8 cellular contexts compared by ENCODE assay signal in genomic region chr1:183023146-183023600, GRCh38. TPM values are rescaled to one million over a fixed set of nuclear protein-coding genes. Genes with fewer than 3 reads are reported as not detected.
DNase-seq lines count a peak whose midpoint lies in the region; TF ChIP-seq lines count a peak whose summit lies in the region.

LAMC1 (plus strand) TSS chr1:183023420; CDS start chr1:183023717, 297 bp downstream.

- H4K20me1 ChIP-seq in SU-DHL-6 (ENCODE audit: low read depth, low read length) = peaks cover 24% of the 10 kb centered on the region

- H3K9me2 ChIP-seq in SU-DHL-6 (replicated peaks; ENCODE audit: insufficient read depth, low read length) = no peaks in the 10 kb centered on the region

- no peaks in the 10 kb centered on the region for H3K36me3 ChIP-seq in H7 (replicated peaks; ENCODE audit: control insufficient read depth, insufficient read depth, low read length)
- H3K36me3 ChIP-seq in SU-DHL-6 (ENCODE audit: low read length) = peaks cover 6% of the 10 kb centered on the region; the same call in 1 of the 2 replicates

- H3K9me3 ChIP-seq in SU-DHL-6 (ENCODE audit: insufficient read depth, low read length) = no peaks in the 10 kb centered on the region

- TF ChIP-seq CTCF in SU-DHL-6 (IDR thresholded peaks at IDR 0.05; ENCODE audit: insufficient read depth, low read length, poor library complexity, severe bottlenecking) = no peak

- H3K4me2 ChIP-seq in SU-DHL-6 (ENCODE audit: low read depth, low read length, poor library complexity, severe bottlenecking) = peak within 1 kb of the TSS; percentile 82

- H3K27ac ChIP-seq in SU-DHL-6 (ENCODE audit: low read depth, low read length) = peak within 1 kb of the TSS; percentile 53

- H3K9ac ChIP-seq in SU-DHL-6 (ENCODE audit: low read length) = peak within 1 kb of the TSS; percentile 68

- H2AFZ ChIP-seq in SU-DHL-6 (ENCODE audit: low read depth, low read length, severe bottlenecking) = peak within 1 kb of the TSS; percentile 84

- H3K27me3 ChIP-seq in H7 (ENCODE audit: control insufficient read depth, insufficient read depth, low read length) = no peaks in the 10 kb centered on the region
- H3K27me3 ChIP-seq in SU-DHL-6 (ENCODE audit: low read length) = no peaks in the 10 kb centered on the region

- peak within 1 kb of the TSS; percentile 87 for H3K4me3 ChIP-seq in H7 (ENCODE audit: insufficient read depth, low read depth, low read length)
- H3K4me3 ChIP-seq in SU-DHL-6 (ENCODE audit: insufficient read depth, low read length, poor library complexity, severe bottlenecking) = peak within 1 kb of the TSS; percentile 70

- H3K79me2 ChIP-seq in SU-DHL-6 (ENCODE audit: insufficient read depth, low read length) = 0 out of 2 replicates have a peak, but pooled peaks cover 4% of the 10 kb centered on the region

- peak; percentile 48 for DNase-seq in SIG-M5 treated with dmso at 0.1 percent for 504 hours (lab: John Stamatoyannopoulos, UW; ENCODE audit: unreplicated experiment)
- DNase-seq in SIG-M5 (lab: John Stamatoyannopoulos, UW) = no peak
- DNase-seq in H7 = peak; percentile 97
- DNase-seq in Kasumi-1 (lab: John Stamatoyannopoulos, UW) = peak; percentile 28 to 29
- DNase-seq in cortex of kidney (lab: John Stamatoyannopoulos, UW) = peak; percentile 14
- peak; percentile 90 for DNase-seq in kidney tubule cell (ENCODE audit: low spot score)
- peak; percentile 13 for DNase-seq in stimulated activated CD4-positive, alpha-beta T cell treated with anti-CD3 and anti-CD28 coated beads, Interleukin-4, amount 100 ng/mL, for 1 hour

- peaks cover 22% of the 10 kb centered on the region; the same call in 1 of the 2 replicates for H3F3A ChIP-seq in SU-DHL-6 (ENCODE audit: insufficient read depth)

RNA-seq across cellular contexts. Expression of gene LAMC1, which starts in this region (rescaled TPM):
- 116 and 163 TPM in 2 replicates for total RNA-seq in H7 (2014; rRNA removed; shearing (Covaris generic))
